In the genomic region with DNA sequence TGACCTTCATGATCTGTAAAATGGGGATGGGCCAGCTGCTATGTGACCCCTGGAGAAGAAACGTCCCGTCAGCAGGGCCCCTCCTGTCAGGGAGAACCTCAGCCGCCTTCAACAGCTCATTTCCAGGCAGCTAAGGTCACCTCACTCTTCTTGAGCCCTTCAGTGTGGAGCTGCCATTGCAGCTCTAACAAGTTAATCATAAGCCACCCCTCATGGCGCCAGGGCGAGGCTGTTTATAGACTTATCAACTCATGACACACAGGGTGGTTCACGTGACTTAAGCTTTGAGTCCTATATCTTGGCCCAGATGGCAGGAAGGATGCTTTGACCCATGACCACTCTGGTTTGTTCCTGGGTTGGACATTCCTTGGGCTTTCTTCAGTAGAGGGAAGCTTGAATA, we compare ENCODE assay signal across 12 cellular contexts.
DNase-seq lines count a peak whose midpoint lies in the region; ATAC-seq and TF ChIP-seq lines count a peak whose summit lies in the region.
"Had no signal": no experiment of that assay in that cellular context is flagged by ENCODE, and none has a peak within 500 bp of the region (broad histone marks: within the 10 kb centered on the region; RNA-seq: fewer than 3 reads in every experiment).

No MANE protein-coding gene starts in this region.

- H3K4me3 Mint-ChIP-seq in chondrocyte (ENCODE audit: unreplicated experiment) (no peak overlapping the region), GM23338 (no peak overlapping the region)
- H3K4me3 Mint-ChIP-seq: activated CD8-positive, alpha-beta T cell treated with anti-CD3 and anti-CD28 coated beads for 36 hours; endodermal cell; HFFc6 had no signal

- no peaks in the 10 kb centered on the region for H3K27me3 Mint-ChIP-seq in chondrocyte (ENCODE audit: low read depth)
- H3K27me3 Mint-ChIP-seq in GM23338 (ENCODE audit: insufficient read depth, low read depth, poor library complexity): peaks cover 5% of the 10 kb centered on the region
- H3K27me3 Mint-ChIP-seq: activated CD8-positive, alpha-beta T cell treated with anti-CD3 and anti-CD28 coated beads for 36 hours had no signal

- no peaks in the 10 kb centered on the region for H3K27me3 ChIP-seq in left lung
- no peaks in the 10 kb centered on the region for H3K27me3 ChIP-seq in stomach
- H3K27me3 ChIP-seq in esophagus squamous epithelium: no peaks in the 10 kb centered on the region
- H3K27me3 ChIP-seq in GM23338 (ENCODE audit: insufficient read depth): no peaks in the 10 kb centered on the region

- H3K9me3 Mint-ChIP-seq in chondrocyte (ENCODE audit: low read depth): peaks cover 24% of the 10 kb centered on the region
- no peaks in the 10 kb centered on the region; the same call in 2 of the 3 replicates for H3K9me3 Mint-ChIP-seq in GM23338
- H3K9me3 Mint-ChIP-seq: endodermal cell had no signal

- peaks cover 9% of the 10 kb centered on the region for H3K36me3 Mint-ChIP-seq in chondrocyte (ENCODE audit: low read depth)
- H3K36me3 Mint-ChIP-seq in GM23338 (ENCODE audit: low read depth): no peaks in the 10 kb centered on the region

- H3K4me2 ChIP-seq in GM23338: no peak overlapping the region

- peak in 72 of 76 experiments; percentile 13 to 82 (median 58) for DNase-seq in HUDEP-2 (lab: John Stamatoyannopoulos, UW; ENCODE audit: unreplicated experiment in 76 of 76)
- DNase-seq in chondrocyte (ENCODE audit: low spot score): no peak
- DNase-seq in left lung: no peak
- peak; percentile 78 for DNase-seq in stomach
- DNase-seq in NCI-H146 (lab: John Stamatoyannopoulos, UW): no peak
- no peak for DNase-seq in esophagus squamous epithelium (lab: John Stamatoyannopoulos, UW)
- no peak for DNase-seq in activated gamma-delta T cell (lab: John Stamatoyannopoulos, UW)
- DNase-seq in GM23338 (ENCODE audit: low spot score): no peak

- no peaks in the 10 kb centered on the region for H3F3A ChIP-seq in GM23338 (replicated peaks; ENCODE audit: low read depth)

- H3K27ac Mint-ChIP-seq in chondrocyte (ENCODE audit: unreplicated experiment): peak overlapping the region; percentile 85
- H3K27ac Mint-ChIP-seq in GM23338: no peak overlapping the region
- H3K27ac Mint-ChIP-seq: activated CD8-positive, alpha-beta T cell treated with anti-CD3 and anti-CD28 coated beads for 36 hours; endodermal cell had no signal

- H4K20me1 ChIP-seq in GM23338 (replicated peaks; ENCODE audit: insufficient read depth): no peaks in the 10 kb centered on the region

- H3K27ac ChIP-seq in left lung (peak overlapping the region; percentile 5 to 9), stomach (peak overlapping the region in 4 of 5 donors; percentile 26 to 65 (median 57)), esophagus squamous epithelium (no peak overlapping the region), GM23338 (ENCODE audit: low read depth) (no peak overlapping the region)
- H3K27ac ChIP-seq: parathyroid adenoma had no signal

- TF ChIP-seq POLR2A in stomach (IDR thresholded peaks at IDR 0.05) (no peak), esophagus squamous epithelium (IDR thresholded peaks at IDR 0.05) (no peak)

- ATAC-seq in left lung (peak; percentile 66), GM23338 (no peak; the same call in 2 of the 3 replicates)

- 28 to 50% (median 33%) methylated on average over 6 of the region's 6 CpGs for WGBS in stomach, 5 donors
- WGBS in esophagus squamous epithelium, 2 donors: 73 to 83% methylated on average over 6 of the region's 6 CpGs

- H3K36me3 ChIP-seq in left lung (no peaks in the 10 kb centered on the region), stomach (peaks cover 0 to 5% (median 0%) of the 10 kb centered on the region in 4 donors), esophagus squamous epithelium (no peaks in the 10 kb centered on the region), GM23338 (ENCODE audit: insufficient read depth) (no peaks in the 10 kb centered on the region)

- H3K4me1 ChIP-seq in left lung (peaks cover 0 to 15% of the 10 kb centered on the region in 2 donors), stomach (peaks cover 8 to 12% (median 11%) of the 10 kb centered on the region in 4 donors), esophagus squamous epithelium (peaks cover 0 to 9% (median 0%) of the 10 kb centered on the region in 3 donors), GM23338 (ENCODE audit: insufficient read depth) (no peaks in the 10 kb centered on the region)
- H3K4me1 ChIP-seq: parathyroid adenoma had no signal

- H3K9me3 ChIP-seq in left lung: peaks cover 0 to 5% of the 10 kb centered on the region in 2 donors
- peaks cover 0 to 12% (median 6%) of the 10 kb centered on the region in 4 donors for H3K9me3 ChIP-seq in stomach
- H3K9me3 ChIP-seq in esophagus squamous epithelium: no peaks in the 10 kb centered on the region

- intact Hi-C loops in left lung (cut with DNase I) (no loop called here), stomach (cut with DNase I; ENCODE audit: low total_unique reads) (no loop called here), esophagus squamous epithelium (cut with DNase I) (loop anchor here (5.0 to 10.0 kb wide), 2 partner anchors 168 to 556 kb away; no protein-coding TSS in a partner anchor)

- H3K4me3 ChIP-seq in left lung: no peak overlapping the region
- H3K4me3 ChIP-seq in stomach: peak overlapping the region in 1 of 4 donors; percentile 3
- no peak overlapping the region for H3K4me3 ChIP-seq in esophagus squamous epithelium
- no peak overlapping the region for H3K4me3 ChIP-seq in GM23338

- TF ChIP-seq CTCF in chondrocyte (IDR thresholded peaks at IDR 0.05) (no peak), left lung (IDR thresholded peaks at IDR 0.05) (no peak), stomach (IDR thresholded peaks at IDR 0.05) (no peak), esophagus squamous epithelium (IDR thresholded peaks at IDR 0.05) (no peak), GM23338 (conservative IDR thresholded peaks at IDR 0.05; ENCODE audit: low read depth in 2 of 2) (no peak)

- TF ChIP-seq EP300 in stomach (IDR thresholded peaks at IDR 0.05): no peak

- H3K4me1 Mint-ChIP-seq in chondrocyte (ENCODE audit: low read depth) (peaks cover 28% of the 10 kb centered on the region), GM23338 (peaks cover 7% of the 10 kb centered on the region; the same call in 2 of the 3 replicates)

- no peaks in the 10 kb centered on the region for H3K79me2 ChIP-seq in GM23338 (replicated peaks; ENCODE audit: insufficient read depth)
- H3K79me2 ChIP-seq: parathyroid adenoma had no signal

- no peak overlapping the region for H2AFZ ChIP-seq in GM23338

- H3K9me2 ChIP-seq in GM23338 (ENCODE audit: insufficient read depth): no peaks in the 10 kb centered on the region

TF ChIP-seq in GM23338, 12 proteins besides CTCF, POLR2A, EP300 and RAD21 (continues in another document):
- TF ChIP-seq JUNB (IDR thresholded peaks at IDR 0.05; ENCODE audit: unreplicated experiment) (no peak), EZH2 (IDR thresholded peaks at IDR 0.05; ENCODE audit: low read depth, unreplicated experiment) (no peak)

Comparison
In these comparisons a context has a peak if more than half of its experiments do, and no peak if none do; other contexts are left out.
1. DNase-seq: peak in HUDEP-2 (72 of 76) and stomach (single experiment); none in chondrocyte (single experiment), left lung (0 of 2), NCI-H146 (single experiment), esophagus squamous epithelium (single experiment), activated gamma-delta T cell (single experiment) and GM23338 (single experiment).
2. H3K27ac ChIP-seq: peak in left lung (2 of 2) and stomach (4 of 5); none in esophagus squamous epithelium (0 of 4) and GM23338 (single experiment).